ENCODE assay signal across 20 cellular contexts in the genomic region with DNA sequence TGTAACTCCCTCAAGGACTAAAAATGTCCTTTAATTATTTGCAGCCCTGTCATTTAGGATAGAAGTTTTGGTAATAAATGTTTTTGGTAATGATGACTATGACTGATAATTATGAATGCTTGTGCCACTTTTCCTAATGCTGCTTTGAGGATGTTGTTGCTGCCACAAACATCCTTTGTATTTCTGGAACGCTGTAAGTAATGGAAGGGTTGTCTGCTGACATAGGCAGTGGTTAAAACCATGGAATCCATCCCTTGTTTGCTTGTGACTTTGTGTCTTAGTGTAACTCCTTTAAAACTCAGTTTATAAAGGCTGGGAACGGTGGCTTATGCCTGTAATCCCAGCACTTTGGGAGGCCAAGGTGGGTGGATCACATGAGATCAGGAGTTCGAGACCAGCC.
"Had no signal": no experiment of that assay in that cellular context is flagged by ENCODE, and none has a peak within 500 bp of the region (broad histone marks: within the 10 kb centered on the region; RNA-seq: fewer than 3 reads in every experiment).

No MANE protein-coding gene starts in this region.

- DNase-seq: naive thymus-derived CD8-positive, alpha-beta T cell; nephron progenitor cell; nucleus accumbens; ovary; posterior cingulate gyrus; psoas muscle; right cardiac atrium; sigmoid colon; small intestine; stimulated activated CD4-positive, alpha-beta T cell treated with anti-CD3 and anti-CD28 coated beads, Interleukin-15, amount 100 ng/mL, for 24 hours; stimulated activated CD4-positive, alpha-beta T cell treated with anti-CD3 and anti-CD28 coated beads, Interleukin-2, amount 100 ng/mL, for 24 hours; stimulated activated CD4-positive, alpha-beta T cell treated with anti-CD3 and anti-CD28 coated beads, Interleukin-2, amount 100 ng/mL, for 48 hours; stimulated activated CD4-positive, alpha-beta T cell treated with anti-CD3 and anti-CD28 coated beads, Interleukin-4, amount 100 ng/mL, for 24 hours; stimulated activated naive B cell treated with anti-CD40 and anti-IgM and Interleukin-4, amounts not matched to agents 10 μg/mL and 1 μg/mL and 100 μg/mL, for 72 hours; stimulated activated naive CD4-positive, alpha-beta T cell treated with Interleukin-2 at 50 U/mL for 16 hours; stomach; thyroid gland; trophoblast cell; upper lobe of left lung; uterus had no signal
